In the genomic region with DNA sequence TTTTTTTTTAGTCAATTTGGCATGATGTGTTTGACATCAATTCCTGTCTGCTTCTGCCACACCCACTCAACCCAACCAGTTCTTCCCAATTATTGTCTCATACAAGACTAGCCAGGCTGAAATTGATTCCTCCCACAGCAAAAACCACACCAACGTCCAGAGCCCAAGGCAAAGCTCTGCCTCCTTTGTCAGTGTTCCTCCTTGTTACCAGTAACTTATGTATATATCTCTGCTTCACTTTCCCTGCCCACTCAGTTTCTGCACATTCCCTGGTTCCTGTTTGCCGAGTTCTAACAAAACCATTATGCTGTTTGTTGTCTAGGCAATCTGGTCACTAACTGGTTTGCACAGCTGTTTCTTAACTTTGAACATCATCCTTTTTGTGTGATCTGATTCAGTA, we compare ENCODE assay signal across 1 cellular context.
TF ChIP-seq lines count a peak whose summit lies in the region.

No MANE protein-coding gene starts in this region.

TF ChIP-seq in GM23338, 12 proteins besides CTCF, POLR2A, EP300 and RAD21 (continued from another document):
- TF ChIP-seq, protein P1, sequence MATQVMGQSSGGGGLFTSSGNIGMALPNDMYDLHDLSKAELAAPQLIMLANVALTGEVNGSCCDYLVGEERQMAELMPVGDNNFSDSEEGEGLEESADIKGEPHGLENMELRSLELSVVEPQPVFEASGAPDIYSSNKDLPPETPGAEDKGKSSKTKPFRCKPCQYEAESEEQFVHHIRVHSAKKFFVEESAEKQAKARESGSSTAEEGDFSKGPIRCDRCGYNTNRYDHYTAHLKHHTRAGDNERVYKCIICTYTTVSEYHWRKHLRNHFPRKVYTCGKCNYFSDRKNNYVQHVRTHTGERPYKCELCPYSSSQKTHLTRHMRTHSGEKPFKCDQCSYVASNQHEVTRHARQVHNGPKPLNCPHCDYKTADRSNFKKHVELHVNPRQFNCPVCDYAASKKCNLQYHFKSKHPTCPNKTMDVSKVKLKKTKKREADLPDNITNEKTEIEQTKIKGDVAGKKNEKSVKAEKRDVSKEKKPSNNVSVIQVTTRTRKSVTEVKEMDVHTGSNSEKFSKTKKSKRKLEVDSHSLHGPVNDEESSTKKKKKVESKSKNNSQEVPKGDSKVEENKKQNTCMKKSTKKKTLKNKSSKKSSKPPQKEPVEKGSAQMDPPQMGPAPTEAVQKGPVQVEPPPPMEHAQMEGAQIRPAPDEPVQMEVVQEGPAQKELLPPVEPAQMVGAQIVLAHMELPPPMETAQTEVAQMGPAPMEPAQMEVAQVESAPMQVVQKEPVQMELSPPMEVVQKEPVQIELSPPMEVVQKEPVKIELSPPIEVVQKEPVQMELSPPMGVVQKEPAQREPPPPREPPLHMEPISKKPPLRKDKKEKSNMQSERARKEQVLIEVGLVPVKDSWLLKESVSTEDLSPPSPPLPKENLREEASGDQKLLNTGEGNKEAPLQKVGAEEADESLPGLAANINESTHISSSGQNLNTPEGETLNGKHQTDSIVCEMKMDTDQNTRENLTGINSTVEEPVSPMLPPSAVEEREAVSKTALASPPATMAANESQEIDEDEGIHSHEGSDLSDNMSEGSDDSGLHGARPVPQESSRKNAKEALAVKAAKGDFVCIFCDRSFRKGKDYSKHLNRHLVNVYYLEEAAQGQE (IDR thresholded peaks at IDR 0.05; ENCODE audit: unreplicated experiment) = no peak
- TF ChIP-seq CREB1 (CRISPR knock-in tag; IDR thresholded peaks at IDR 0.05; ENCODE audit: low read depth) (no peak), STAT1 (IDR thresholded peaks at IDR 0.05; ENCODE audit: unreplicated experiment) (no peak), ZNF331 (CRISPR knock-in tag; IDR thresholded peaks at IDR 0.05; ENCODE audit: low read depth) (no peak), ZNF114 (CRISPR knock-in tag; IDR thresholded peaks at IDR 0.05) (no peak), EZH2 (IDR thresholded peaks at IDR 0.05; ENCODE audit: low read depth, unreplicated experiment) (no peak)
TF ChIP-seq in GM23338: peak in this region for 0.
